Comparison of ENCODE assay signal across 17 cellular contexts in the genomic region with DNA sequence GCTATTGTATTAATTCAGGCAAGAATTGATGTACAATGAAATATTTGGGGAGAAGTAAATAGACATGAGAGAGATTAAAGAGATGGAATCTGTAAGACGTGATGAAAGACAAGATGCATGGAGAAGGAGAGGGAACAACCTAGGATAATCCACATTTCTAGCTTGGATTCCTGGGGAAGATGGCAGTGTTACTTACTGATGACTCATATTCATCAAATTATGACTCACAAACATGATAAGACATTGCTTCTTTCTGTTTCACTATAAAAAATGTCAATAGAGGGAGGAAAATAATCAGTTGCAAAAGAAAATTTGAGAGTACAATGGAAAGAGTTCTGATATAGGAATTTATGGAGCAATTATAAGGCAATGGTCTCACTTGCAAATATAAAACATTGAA.
DNase-seq lines count a peak whose midpoint lies in the region; FAIRE-seq and TF ChIP-seq lines count a peak whose summit lies in the region.
"Had no signal": no experiment of that assay in that cellular context is flagged by ENCODE, and none has a peak within 500 bp of the region (broad histone marks: within the 10 kb centered on the region; RNA-seq: fewer than 3 reads in every experiment).

No MANE protein-coding gene starts in this region.

- H2AK5ac ChIP-seq in neuronal stem cell (ENCODE audit: low read depth, low read length): no peak overlapping the region

- no peak overlapping the region for H4K91ac ChIP-seq in neuronal stem cell (ENCODE audit: low read depth, low read length, poor library complexity)

- H3K18ac ChIP-seq in neuronal stem cell (ENCODE audit: low read length): no peak overlapping the region

- H3K27me3 ChIP-seq in ACC112 (ENCODE audit: insufficient read depth, low read length): no peaks in the 10 kb centered on the region
- no peaks in the 10 kb centered on the region for H3K27me3 ChIP-seq in OCI-LY1 (ENCODE audit: insufficient read depth, low read length)
- H3K27me3 ChIP-seq in endothelial cell of umbilical vein (ENCODE audit: control insufficient read depth in 2 of 2, insufficient read depth in 2 of 2, low read length in 2 of 2): no peaks in the 10 kb centered on the region
- no peaks in the 10 kb centered on the region for H3K27me3 ChIP-seq in neuronal stem cell (ENCODE audit: control insufficient read depth in 3 of 3, insufficient read depth in 3 of 3, low read depth in 1 of 3, low read length in 3 of 3)
- H3K27me3 ChIP-seq: brain microvascular endothelial cell, stomach, vagina had no signal

- intact Hi-C loops in endothelial cell of umbilical vein (cut with micrococcal nuclease): no loop called here

- TF ChIP-seq POLR2A in endothelial cell of umbilical vein (IDR thresholded peaks at IDR 0.05; ENCODE audit: low read depth, low read length): no peak

- H3K4me1 ChIP-seq in ACC112 (ENCODE audit: control insufficient read depth, insufficient read depth, low read length, unreplicated experiment) (peaks cover 10% of the 10 kb centered on the region), OCI-LY1 (ENCODE audit: insufficient read depth, low read length, severe bottlenecking) (peaks cover 38% of the 10 kb centered on the region), endothelial cell of umbilical vein (ENCODE audit: control insufficient read depth, extremely low read depth, insufficient read depth, low read length) (no peaks in the 10 kb centered on the region), neuronal stem cell (ENCODE audit: control insufficient read depth in 2 of 2, insufficient read depth in 1 of 2, low read depth in 1 of 2, low read length in 2 of 2) (no peaks in the 10 kb centered on the region)
- H3K4me1 ChIP-seq: Caco-2, stomach, vagina had no signal

- peak overlapping the region; percentile 21; the same call in 1 of the 2 replicates for H3K4me3 ChIP-seq in ACC112 (ENCODE audit: low read depth, low read length)
- H3K4me3 ChIP-seq in OCI-LY1 (ENCODE audit: low read depth, low read length, poor library complexity, severe bottlenecking): no peak overlapping the region
- no peak overlapping the region for H3K4me3 ChIP-seq in endothelial cell of umbilical vein (replicated peaks in 1 of 3; ENCODE audit: insufficient read depth in 1 of 3, low read depth in 1 of 3, low read length in 3 of 3)
- no peak overlapping the region for H3K4me3 ChIP-seq in neuronal stem cell (ENCODE audit: low read length in 2 of 2)
- H3K4me3 ChIP-seq: stomach, vagina had no signal

- no peak overlapping the region for H2BK5ac ChIP-seq in neuronal stem cell (ENCODE audit: low read length)

- WGBS in neuronal stem cell (ENCODE audit: extremely low coverage in 2 of 2, insufficient read length in 2 of 2, insufficient replicate concordance in 1 of 2), 2 donors: no CpG with 5 or more reads among the region's 1 CpG

- DNase-seq in HCEC 1CT (peak; percentile 18), endothelial cell of umbilical vein (ENCODE audit: low read depth, low spot score) (no peak), neuronal stem cell (ENCODE audit: low spot score) (no peak), COLO668 (lab: John Stamatoyannopoulos, UW; ENCODE audit: unreplicated experiment) (no peak)
- DNase-seq in activated naive CD4-positive, alpha-beta T cell treated with Interleukin-2 at 50 U/mL for 16 hours: no peak
- no peak for DNase-seq in effector CD4-positive, alpha-beta T cell
- DNase-seq: activated CD4-positive, alpha-beta T cell treated with anti-CD3 and anti-CD28 coated beads, Interleukin-2, amount 10 ng/mL, durations not matched to agents 7 days and 5 days; activated naive CD4-positive, alpha-beta T cell treated with anti-CD3 and anti-CD28 coated beads, Interleukin-2, amount 50 U/mL, for 16 hours; brain microvascular endothelial cell; Caco-2; dermis blood vessel endothelial cell; mesenchymal stem cell; NCI-H2029; stomach had no signal

- POLR2A ChIA-PET in endothelial cell of umbilical vein (lab: Charles Lee): no interaction called here

- no peak overlapping the region for H3K23ac ChIP-seq in neuronal stem cell (ENCODE audit: low read depth, low read length, poor library complexity)

- H3K9ac ChIP-seq in OCI-LY1 (ENCODE audit: low read length) (peak overlapping the region; percentile 44; the same call in 1 of the 2 replicates), endothelial cell of umbilical vein (replicated peaks; ENCODE audit: extremely low read depth, insufficient read depth, low read length) (no peak overlapping the region), neuronal stem cell (ENCODE audit: low read depth, low read length, poor library complexity) (no peak overlapping the region)

- no TSS peak for BruUV-seq in endothelial cell of umbilical vein (replicated peaks; lab: Mats Ljungman, UMichigan)

- CTCF ChIA-PET in endothelial cell of umbilical vein (lab: Charles Lee): no interaction called here

- peak overlapping the region; percentile 40 for H2AFZ ChIP-seq in ACC112 (ENCODE audit: low read length, unreplicated experiment)
- H2AFZ ChIP-seq in OCI-LY1 (ENCODE audit: low read length): no peak overlapping the region
- H2AFZ ChIP-seq in endothelial cell of umbilical vein (ENCODE audit: low read depth, low read length): no peak overlapping the region
- no peak overlapping the region for H2AFZ ChIP-seq in neuronal stem cell (ENCODE audit: low read length)

- no peak for FAIRE-seq in endothelial cell of umbilical vein (lab: Jason Lieb, UNC)

- no peaks in the 10 kb centered on the region for H3K36me3 ChIP-seq in ACC112 (ENCODE audit: insufficient read depth, low read length)
- no peaks in the 10 kb centered on the region for H3K36me3 ChIP-seq in OCI-LY1 (ENCODE audit: insufficient read depth, low read length)
- no peaks in the 10 kb centered on the region for H3K36me3 ChIP-seq in endothelial cell of umbilical vein (ENCODE audit: control insufficient read depth in 2 of 2, extremely low read depth in 1 of 2, insufficient read depth in 2 of 2, low read length in 2 of 2)
- H3K36me3 ChIP-seq in neuronal stem cell (replicated peaks in 1 of 2; ENCODE audit: control insufficient read depth in 2 of 2, insufficient read depth in 2 of 2, low read length in 2 of 2): no peaks in the 10 kb centered on the region
- H3K36me3 ChIP-seq: brain microvascular endothelial cell, stomach, vagina had no signal

- H3K9me1 ChIP-seq in endothelial cell of umbilical vein (replicated peaks; ENCODE audit: control insufficient read depth, extremely low read depth, insufficient read depth, low read length): no peaks in the 10 kb centered on the region

- TF ChIP-seq CTCF in OCI-LY1 (IDR thresholded peaks at IDR 0.05; ENCODE audit: low read length) (no peak), endothelial cell of umbilical vein (IDR thresholded peaks at IDR 0.05; ENCODE audit: extremely low read depth in 1 of 2, insufficient read depth in 1 of 2, low read depth in 1 of 2, low read length in 2 of 2) (no peak)

- no peak overlapping the region for H2BK120ac ChIP-seq in neuronal stem cell (ENCODE audit: low read depth, low read length)

- no peak overlapping the region for H3K4ac ChIP-seq in neuronal stem cell (ENCODE audit: low read length)

- no peak overlapping the region for H2BK12ac ChIP-seq in neuronal stem cell (ENCODE audit: low read length)

- dilution Hi-C loops in endothelial cell of umbilical vein (cut with MboI; ENCODE audit: extremely low pct_ligation_motif_present, low sequenced_read_pairs): no loop called here

- no peak overlapping the region for H2BK15ac ChIP-seq in neuronal stem cell (ENCODE audit: low read length)

- H4K20me1 ChIP-seq in OCI-LY1 (ENCODE audit: insufficient read depth, low read length) (no peaks in the 10 kb centered on the region), endothelial cell of umbilical vein (replicated peaks; ENCODE audit: control insufficient read depth, extremely low read depth, insufficient read depth, low read length) (no peaks in the 10 kb centered on the region)

- H3K9me3 ChIP-seq in OCI-LY1 (ENCODE audit: low read length): no peaks in the 10 kb centered on the region
- peaks cover 3% of the 10 kb centered on the region for H3K9me3 ChIP-seq in endothelial cell of umbilical vein (replicated peaks; ENCODE audit: control insufficient read depth, insufficient read depth, low read length)
- no peaks in the 10 kb centered on the region for H3K9me3 ChIP-seq in neuronal stem cell (replicated peaks in 1 of 2; ENCODE audit: control insufficient read depth in 2 of 2, insufficient read depth in 1 of 2, low read depth in 1 of 2, low read length in 2 of 2)
- H3K9me3 ChIP-seq: Caco-2, stomach, vagina had no signal

- H3K14ac ChIP-seq in neuronal stem cell (ENCODE audit: low read length): no peak overlapping the region

- H3K79me2 ChIP-seq in ACC112 (ENCODE audit: control insufficient read depth, insufficient read depth, low read length, unreplicated experiment) (no peaks in the 10 kb centered on the region), OCI-LY1 (ENCODE audit: insufficient read depth, low read length) (no peaks in the 10 kb centered on the region), endothelial cell of umbilical vein (ENCODE audit: control insufficient read depth, insufficient read depth, low read length) (no peaks in the 10 kb centered on the region)

- no peaks in the 10 kb centered on the region for H3K79me1 ChIP-seq in neuronal stem cell (ENCODE audit: low read depth, low read length)

- peak overlapping the region; percentile 9; the same call in 1 of the 2 replicates for H3K4me2 ChIP-seq in OCI-LY1 (ENCODE audit: low read length)
- no peak overlapping the region for H3K4me2 ChIP-seq in endothelial cell of umbilical vein (ENCODE audit: insufficient read depth, low read length)
- no peak overlapping the region for H3K4me2 ChIP-seq in neuronal stem cell (ENCODE audit: insufficient read depth, low read length, poor library complexity, severe bottlenecking)

- no peak overlapping the region for H3K27ac ChIP-seq in ACC112 (ENCODE audit: low read depth, low read length)
- H3K27ac ChIP-seq in OCI-LY1 (ENCODE audit: low read depth, low read length, poor library complexity, severe bottlenecking): peak overlapping the region; percentile 78
- no peak overlapping the region for H3K27ac ChIP-seq in endothelial cell of umbilical vein (ENCODE audit: insufficient read depth, low read depth, low read length)
- H3K27ac ChIP-seq in neuronal stem cell (replicated peaks; ENCODE audit: low read length): no peak overlapping the region
- H3K27ac ChIP-seq: brain microvascular endothelial cell, stomach, vagina had no signal

- no peaks in the 10 kb centered on the region for H3F3A ChIP-seq in OCI-LY1 (ENCODE audit: insufficient read depth, low read length)

- no peaks in the 10 kb centered on the region for H3K9me2 ChIP-seq in OCI-LY1 (ENCODE audit: low read depth, low read length)

- no peak overlapping the region for H4K8ac ChIP-seq in neuronal stem cell (ENCODE audit: low read depth, low read length)

TF ChIP-seq in endothelial cell of umbilical vein, 7 proteins besides CTCF, POLR2A, EP300 and RAD21 (continues in another document):
- peak; percentile 23 for TF ChIP-seq FOS (IDR thresholded peaks at IDR 0.05; ENCODE audit: borderline replicate concordance, insufficient read depth, low read length)
- TF ChIP-seq MYC (IDR thresholded peaks at IDR 0.05; ENCODE audit: low read depth, low read length): no peak
- TF ChIP-seq, protein P1, sequence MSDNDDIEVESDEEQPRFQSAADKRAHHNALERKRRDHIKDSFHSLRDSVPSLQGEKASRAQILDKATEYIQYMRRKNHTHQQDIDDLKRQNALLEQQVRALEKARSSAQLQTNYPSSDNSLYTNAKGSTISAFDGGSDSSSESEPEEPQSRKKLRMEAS (IDR thresholded peaks at IDR 0.05; ENCODE audit: insufficient read depth, insufficient read length): no peak
